Comparison of ENCODE assay signal across 9 cellular contexts in genomic region chr17:75679706-75680201, GRCh38. TPM values are rescaled to one million over a fixed set of nuclear protein-coding genes. Genes with fewer than 3 reads are reported as not detected.
A peak's percentile ranks its signal among the peaks of the same experiment; 100 is the strongest.
DNase-seq lines count a peak whose midpoint lies in the region; ATAC-seq and TF ChIP-seq lines count a peak whose summit lies in the region.
"Had no signal": no experiment of that assay in that cellular context is flagged by ENCODE, and none has a peak within 500 bp of the region (broad histone marks: within the 10 kb centered on the region; RNA-seq: fewer than 3 reads in every experiment).

No MANE protein-coding gene starts in this region.

- H3K36me3 ChIP-seq in brain microvascular endothelial cell (replicated peaks) (peaks cover 20% of the 10 kb centered on the region), suprapubic skin (peaks cover 20% of the 10 kb centered on the region)

- peak; percentile 57 for TF ChIP-seq RAD21 in Ishikawa (IDR thresholded peaks at IDR 0.05; ENCODE audit: low read depth)

- in situ Hi-C loops in brain microvascular endothelial cell (cut with HindIII; ENCODE audit: low pct_ligation_motif_present, low sequenced_read_pairs) = loop anchor here (10.0 kb wide), 1 partner anchor 65 kb away; no protein-coding TSS in a partner anchor

- H3K4me3 ChIP-seq in brain microvascular endothelial cell (ENCODE audit: low read depth, low read length) (no peak overlapping the region), suprapubic skin (no peak overlapping the region)

- TF ChIP-seq POLR2A in suprapubic skin (IDR thresholded peaks at IDR 0.05) = no peak

- no peak overlapping the region for H3K27ac ChIP-seq in brain microvascular endothelial cell
- peak overlapping the region; percentile 39 for H3K27ac ChIP-seq in layer of hippocampus (ENCODE audit: low read depth, low read length)
- H3K27ac ChIP-seq in suprapubic skin = peak overlapping the region; percentile 66

- peaks cover 69% of the 10 kb centered on the region for H3K4me1 ChIP-seq in suprapubic skin

- DNase-seq in brain microvascular endothelial cell (no peak), suprapubic skin (ENCODE audit: low spot score in 2 of 2) (no peak), ureter (ENCODE audit: low spot score) (no peak)
- DNase-seq: activated CD4-positive, alpha-beta T cell treated with anti-CD3 and anti-CD28 coated beads for 4 hours had no signal

- WGBS in suprapubic skin = 35% methylated on average over 11 of the region's 11 CpGs

- H3K9me3 ChIP-seq in suprapubic skin = no peaks in the 10 kb centered on the region

- ATAC-seq in HG03175 (IDR thresholded peaks at IDR 0.05; ENCODE audit: unreplicated experiment) (no peak), HG02938 (IDR thresholded peaks at IDR 0.05; ENCODE audit: unreplicated experiment) (no peak)
- ATAC-seq: natural killer cell treated with Interleukin-12 subunit alpha and Interleukin-12 subunit beta and Interleukin-15 and Interleukin-18, amount 100 ng/mL, for 72 hours had no signal

- TF ChIP-seq EP300 in Ishikawa (IDR thresholded peaks at IDR 0.05; ENCODE audit: borderline replicate concordance) (no peak), suprapubic skin (IDR thresholded peaks at IDR 0.05) (no peak)

- TF ChIP-seq CTCF in brain microvascular endothelial cell (IDR thresholded peaks at IDR 0.05; ENCODE audit: low read depth, low read length, missing control alignments) (peak; percentile 25), suprapubic skin (IDR thresholded peaks at IDR 0.05) (peak in 1 of 2 donors; percentile 24)

- H3K27me3 ChIP-seq in brain microvascular endothelial cell (replicated peaks) = no peaks in the 10 kb centered on the region
- H3K27me3 ChIP-seq in layer of hippocampus (ENCODE audit: control insufficient read depth, insufficient read depth, low read length) = no peaks in the 10 kb centered on the region
- no peaks in the 10 kb centered on the region for H3K27me3 ChIP-seq in suprapubic skin

TF ChIP-seq in Ishikawa, 13 proteins besides CTCF, POLR2A, EP300 and RAD21:
- TF ChIP-seq REST (IDR thresholded peaks at IDR 0.05; ENCODE audit: low read depth) (no peak), TCF12 (IDR thresholded peaks at IDR 0.05; ENCODE audit: low read depth) (no peak), TAF1 (IDR thresholded peaks at IDR 0.05; ENCODE audit: low read depth) (no peak), ZBTB7A (IDR thresholded peaks at IDR 0.05; ENCODE audit: low read depth) (no peak)

RNA-seq across cellular contexts. Expression of gene SAP30BP, which starts 12.6 kb away (rescaled TPM):
- total RNA-seq in suprapubic skin (100 to 1,000 TPM in 1 of 4 donors, 10 to 100 TPM in 3; 67.0 to 104 (median 86.3) TPM), ureter (106 TPM)

RNA-seq across cellular contexts. Expression of gene RECQL5, which starts 12.8 kb away (rescaled TPM):
- total RNA-seq in suprapubic skin = 100 to 1,000 TPM in 1 of 4 donors, 10 to 100 TPM in 3; 35.3 to 129 (median 63.6) TPM
- 91.1 TPM for total RNA-seq in ureter

RNA-seq across cellular contexts. Expression of gene ITGB4, which starts 41.5 kb away (rescaled TPM):
- 100 to 1,000 TPM; 382 to 583 (median 474) TPM for total RNA-seq in suprapubic skin
- total RNA-seq in ureter = 303 TPM

RNA-seq across cellular contexts. Expression of gene SMIM5, which starts 46.5 kb away (rescaled TPM):
- total RNA-seq in suprapubic skin (10 to 100 TPM in 2 of 4 donors, 1 to 10 TPM in 2; 1.7 to 11.8 (median 8.6) TPM), ureter (9.5 TPM)
